ENCODE assay signal across 21 cellular contexts in the genomic region with DNA sequence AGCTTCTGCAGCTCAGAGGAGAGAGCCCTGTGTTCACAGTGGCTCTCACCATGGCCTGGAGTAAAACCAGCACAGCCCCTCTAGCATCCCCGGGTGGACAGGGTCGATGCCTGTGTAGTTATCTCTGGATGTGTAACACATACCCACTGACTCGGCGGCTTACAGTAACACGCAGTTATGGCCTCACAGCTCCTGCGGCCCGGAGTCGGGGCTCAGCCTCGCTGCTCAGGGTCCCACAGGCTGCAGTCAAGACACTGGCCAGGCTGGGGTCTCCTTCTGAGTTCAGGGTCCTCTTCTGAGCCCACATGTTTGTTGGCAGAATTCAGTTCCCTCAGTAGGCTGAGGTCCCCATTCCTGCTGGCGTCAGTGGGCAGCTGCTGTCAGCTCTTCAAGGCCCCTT. TPM values are rescaled to one million over a fixed set of nuclear protein-coding genes. Genes with fewer than 3 reads are reported as not detected.
A peak's percentile ranks its signal among the peaks of the same experiment; 100 is the strongest.
DNase-seq lines count a peak whose midpoint lies in the region; ATAC-seq and TF ChIP-seq lines count a peak whose summit lies in the region.
"Had no signal": no experiment of that assay in that cellular context is flagged by ENCODE, and none has a peak within 500 bp of the region (broad histone marks: within the 10 kb centered on the region; RNA-seq: fewer than 3 reads in every experiment).

No MANE protein-coding gene starts in this region.

- DNase-seq in hepatocyte (ENCODE audit: low spot score): no peak
- DNase-seq in sigmoid colon: no peak
- no peak for DNase-seq in NCI-H345 (lab: John Stamatoyannopoulos, UW)
- DNase-seq in LoVo (ENCODE audit: low spot score): no peak
- no peak for DNase-seq in NCI-H1436 treated with DMSO at 0.1 percent for 48 hours (lab: John Stamatoyannopoulos, UW)
- DNase-seq: BE2C; CD8-positive, alpha-beta memory T cell; DMS79 treated with DMSO at 0.1 percent for 48 hours; GM23248; HCEC 1CT; KBM-7; NCI-H187; NCI-H2107; NCI-H524; PC-3; SIG-M5 had no signal

- peak overlapping the region; percentile 97 for H3K4me2 ChIP-seq in BLaER1
- H3K4me2 ChIP-seq in hepatocyte: no peak overlapping the region

- 85% methylated on average over 10 of the region's 10 CpGs for WGBS in hepatocyte (ENCODE audit: low lambda C conversion rate, missing lambda C conversion rate)
- WGBS in sigmoid colon, 2 donors: 92 to 94% methylated on average over 10 of the region's 10 CpGs

- no peak overlapping the region for H2AFZ ChIP-seq in hepatocyte
- H2AFZ ChIP-seq: GM23248 had no signal

- intact Hi-C loops in sigmoid colon (cut with DNase I): no loop called here

- no peak for TF ChIP-seq POLR2A in sigmoid colon (IDR thresholded peaks at IDR 0.05)

- H3K4me3 ChIP-seq in BLaER1 (peak overlapping the region; percentile 70), hepatocyte (no peak overlapping the region), sigmoid colon (no peak overlapping the region)
- H3K4me3 ChIP-seq: GM23248 had no signal

- no peak for TF ChIP-seq EP300 in sigmoid colon (IDR thresholded peaks at IDR 0.05)

- H4K20me1 ChIP-seq in BLaER1 (peaks cover 28% of the 10 kb centered on the region), hepatocyte (ENCODE audit: insufficient read depth, poor library complexity, severe bottlenecking) (no peaks in the 10 kb centered on the region)

- H3K27ac ChIP-seq in BLaER1 (peak overlapping the region; percentile 92), VCaP (peak overlapping the region; percentile 95; the same call in 1 of the 2 replicates), hepatocyte (peak overlapping the region; percentile 86), sigmoid colon (peak overlapping the region; percentile 77 to 85 (median 81))
- H3K27ac ChIP-seq: GM23248, RWPE1 had no signal

- H3K79me2 ChIP-seq in hepatocyte: peaks cover 16% of the 10 kb centered on the region

- H3K9ac ChIP-seq in BLaER1: peak overlapping the region; percentile 87
- H3K9ac ChIP-seq: GM23248 had no signal

- H3K4me1 ChIP-seq in BLaER1 (peaks cover 98% of the 10 kb centered on the region), hepatocyte (ENCODE audit: insufficient read depth) (peaks cover 39% of the 10 kb centered on the region), sigmoid colon (peaks cover 0 to 38% (median 33%) of the 10 kb centered on the region in 4 donors)
- H3K4me1 ChIP-seq: BE2C had no signal

- H3K9me2 ChIP-seq in hepatocyte (replicated peaks; ENCODE audit: insufficient read depth): no peaks in the 10 kb centered on the region

- no peak for ATAC-seq in GM18517 (IDR thresholded peaks at IDR 0.05; ENCODE audit: unreplicated experiment)
- ATAC-seq: PC-3, SK-N-SH treated with all-trans-retinoic acid at 6 μM for 48 hours had no signal

- H3K27me3 ChIP-seq in BLaER1 (no peaks in the 10 kb centered on the region), hepatocyte (no peaks in the 10 kb centered on the region), sigmoid colon (no peaks in the 10 kb centered on the region)
- H3K27me3 ChIP-seq: BE2C had no signal

- TF ChIP-seq CTCF in VCaP (conservative IDR thresholded peaks at IDR 0.05) (no peak), hepatocyte (IDR thresholded peaks at IDR 0.05; ENCODE audit: poor library complexity) (no peak), sigmoid colon (IDR thresholded peaks at IDR 0.05) (no peak)

- no peaks in the 10 kb centered on the region for H3K9me3 ChIP-seq in BLaER1
- no peaks in the 10 kb centered on the region for H3K9me3 ChIP-seq in hepatocyte (ENCODE audit: low read depth)
- H3K9me3 ChIP-seq in sigmoid colon: no peaks in the 10 kb centered on the region
- H3K9me3 ChIP-seq: BE2C had no signal

- H3K36me3 ChIP-seq in BLaER1 (peaks cover 36% of the 10 kb centered on the region), hepatocyte (replicated peaks; ENCODE audit: insufficient read depth, low read depth) (no peaks in the 10 kb centered on the region), sigmoid colon (no peaks in the 10 kb centered on the region)
- H3K36me3 ChIP-seq: BE2C had no signal

RNA-seq across cellular contexts. Expression of gene RAB17, which starts 2.5 kb away (rescaled TPM):
- total RNA-seq in hepatocyte: 56.8 and 58.3 TPM in 2 replicates
- 89.6 and 99.1 TPM in 2 replicates for polyA plus RNA-seq in hepatocyte
- 1 to 10 TPM in 1 of 4 donors, under 1 TPM in 3; 0.33 to 2.8 (median 0.45) TPM for total RNA-seq in sigmoid colon
- polyA plus RNA-seq in sigmoid colon: 10 to 100 TPM; 34.4 to 48.8 (median 38.4) TPM
- total RNA-seq: CD8-positive, alpha-beta memory T cell had no signal
- polyA plus RNA-seq: CD8-positive, alpha-beta memory T cell; GM23248 had no signal

RNA-seq across cellular contexts. Expression of gene PRLH, which starts 26.7 kb away (rescaled TPM):
- not detected in 2 replicates for total RNA-seq in hepatocyte
- polyA plus RNA-seq in hepatocyte: not detected in 2 replicates
- not detected for total RNA-seq in sigmoid colon
- polyA plus RNA-seq in sigmoid colon: not detected
- total RNA-seq: CD8-positive, alpha-beta memory T cell; GM23248; PC-3 had no signal
- polyA plus RNA-seq: CD8-positive, alpha-beta memory T cell; GM23248 had no signal

RNA-seq across cellular contexts. Expression of gene LRRFIP1, which starts 34.4 kb away (rescaled TPM):
- total RNA-seq in hepatocyte (42.7 and 49.0 TPM in 2 replicates), sigmoid colon (100 to 1,000 TPM; 112 to 185 (median 136) TPM)
- polyA plus RNA-seq in hepatocyte (64.1 and 81.4 TPM in 2 replicates), sigmoid colon (10 to 100 TPM; 42.0 to 73.8 (median 63.3) TPM)

Comparison
In these comparisons a context has a peak if more than half of its experiments do, and no peak if none do; other contexts are left out.
1. RNA of gene RAB17, which starts 2.5 kb away (total RNA-seq): 56.8 to 58.3 TPM in hepatocyte; 0.33 to 2.8 TPM in sigmoid colon; every median in the first group is over 10 times any median in the second.
2. Peak in every context shown above with its lines, with median percentiles within 50 percentile points of each other: H3K27ac ChIP-seq.